ENCODE assay signal across 32 cellular contexts in genomic region chr14:20604291-20604690, GRCh38. TPM values are rescaled to one million over a fixed set of nuclear protein-coding genes. Genes with fewer than 3 reads are reported as not detected.
"Had no signal": no experiment of that assay in that cellular context is flagged by ENCODE, and none has a peak within 500 bp of the region (broad histone marks: within the 10 kb centered on the region; RNA-seq: fewer than 3 reads in every experiment).

No MANE protein-coding gene starts in this region.

- H3K4me1 ChIP-seq: foreskin keratinocyte, parathyroid adenoma, testis, upper lobe of left lung had no signal

- H2AFZ ChIP-seq: hepatocyte, parathyroid adenoma had no signal

- H3K79me2 ChIP-seq: hepatocyte, parathyroid adenoma had no signal

- H3K36me3 ChIP-seq: esophagus muscularis mucosa, gastroesophageal sphincter, heart left ventricle, neutrophil, tibial artery, upper lobe of left lung had no signal

- H3K9ac ChIP-seq: parathyroid adenoma had no signal

- ATAC-seq: foreskin keratinocyte; gastroesophageal sphincter; heart left ventricle; left lobe of liver; mucosa of descending colon; natural killer cell treated with Interleukin-12 subunit alpha and Interleukin-12 subunit beta and Interleukin-15 and Interleukin-18, amount 100 ng/mL, for 72 hours; sciatic nerve; stimulated activated memory B cell treated with anti-CD40 and anti-IgM and Interleukin-4, amounts not matched to agents 10 μg/mL and 1 μg/mL and 100 μg/mL, for 72 hours; stimulated activated naive CD8-positive, alpha-beta T cell treated with anti-CD3 and anti-CD28 coated beads, Interleukin-15, Interleukin-2, amounts not matched to agents 100 U/mL and 50 U/mL, for 24 hours had no signal

- FAIRE-seq: colon, endothelial cell of umbilical vein, kidney had no signal

- H3K27ac ChIP-seq: esophagus muscularis mucosa, foreskin keratinocyte, gastroesophageal sphincter, heart left ventricle, hepatocyte, neutrophil, parathyroid adenoma, testis, tibial artery, upper lobe of left lung had no signal

- H3K4me3 ChIP-seq: esophagus muscularis mucosa, gastroesophageal sphincter, heart left ventricle, hepatocyte, lung, mucosa of descending colon, smooth muscle cell, testis, tibial artery, upper lobe of left lung had no signal

- H3K9me3 ChIP-seq: esophagus muscularis mucosa, gastroesophageal sphincter, heart left ventricle, mucosa of descending colon, neutrophil, testis, tibial artery, upper lobe of left lung had no signal

- H3K27me3 ChIP-seq: esophagus muscularis mucosa, foreskin keratinocyte, gastroesophageal sphincter, heart left ventricle, hepatocyte, neutrophil, testis, tibial artery, upper lobe of left lung had no signal

- DNase-seq: effector CD8-positive, alpha-beta T cell; foreskin keratinocyte; heart left ventricle; kidney; mucosa of descending colon; naive B cell; stimulated activated CD4-positive, alpha-beta T cell treated with anti-CD3 and anti-CD28 coated beads, Interleukin-4, amount 100 ng/mL, for 4 hours; stimulated activated naive CD8-positive, alpha-beta T cell treated with anti-CD3 and anti-CD28 coated beads, Interleukin-15, Interleukin-2, amounts not matched to agents 100 U/mL and 50 U/mL, for 24 hours; substantia nigra; testis; tibial artery; upper lobe of left lung had no signal

- H3K4me2 ChIP-seq: hepatocyte, smooth muscle cell had no signal

RNA-seq across cellular contexts. Expression of gene RNASE12, which starts 13.1 kb away (rescaled TPM):
- total RNA-seq: endothelial cell of umbilical vein; epithelial cell of proximal tubule; esophagus muscularis mucosa; fibroblast of lung; foreskin keratinocyte; gastroesophageal sphincter; heart left ventricle; hepatocyte; kidney; left lobe of liver; liver; lung; mesothelial cell of epicardium; mucosa of descending colon; natural killer cell treated with Interleukin-12 subunit alpha and Interleukin-12 subunit beta and Interleukin-15 and Interleukin-18, amount 100 ng/mL, for 72 hours; neural crest cell; omental fat pad; progenitor cell of endocrine pancreas; sciatic nerve; smooth muscle cell; testis; upper lobe of left lung had no signal
- polyA plus RNA-seq: endothelial cell of umbilical vein, fibroblast of lung, foreskin keratinocyte, heart left ventricle, hepatocyte, liver, lung, smooth muscle cell had no signal

RNA-seq across cellular contexts. Expression of gene RNASE11, which starts 16.5 kb away (rescaled TPM):
- total RNA-seq: endothelial cell of umbilical vein; epithelial cell of proximal tubule; esophagus muscularis mucosa; fibroblast of lung; foreskin keratinocyte; gastroesophageal sphincter; heart left ventricle; hepatocyte; kidney; left lobe of liver; liver; lung; mesothelial cell of epicardium; mucosa of descending colon; natural killer cell treated with Interleukin-12 subunit alpha and Interleukin-12 subunit beta and Interleukin-15 and Interleukin-18, amount 100 ng/mL, for 72 hours; neural crest cell; omental fat pad; progenitor cell of endocrine pancreas; sciatic nerve; smooth muscle cell; upper lobe of left lung had no signal
- polyA plus RNA-seq: endothelial cell of umbilical vein, fibroblast of lung, foreskin keratinocyte, heart left ventricle, hepatocyte, liver, lung, smooth muscle cell had no signal

RNA-seq across cellular contexts. Expression of gene OR6S1, which starts 37.2 kb away (rescaled TPM):
- total RNA-seq: endothelial cell of umbilical vein; epithelial cell of proximal tubule; esophagus muscularis mucosa; fibroblast of lung; foreskin keratinocyte; gastroesophageal sphincter; heart left ventricle; hepatocyte; kidney; left lobe of liver; liver; lung; mesothelial cell of epicardium; mucosa of descending colon; natural killer cell treated with Interleukin-12 subunit alpha and Interleukin-12 subunit beta and Interleukin-15 and Interleukin-18, amount 100 ng/mL, for 72 hours; neural crest cell; omental fat pad; progenitor cell of endocrine pancreas; sciatic nerve; smooth muscle cell; upper lobe of left lung had no signal
- polyA plus RNA-seq: endothelial cell of umbilical vein, fibroblast of lung, foreskin keratinocyte, heart left ventricle, hepatocyte, liver, lung, smooth muscle cell had no signal

RNA-seq across cellular contexts. Expression of gene RNASE9, which starts 43.4 kb away (rescaled TPM):
- total RNA-seq: endothelial cell of umbilical vein; epithelial cell of proximal tubule; esophagus muscularis mucosa; fibroblast of lung; foreskin keratinocyte; heart left ventricle; hepatocyte; kidney; left lobe of liver; liver; lung; mesothelial cell of epicardium; mucosa of descending colon; natural killer cell treated with Interleukin-12 subunit alpha and Interleukin-12 subunit beta and Interleukin-15 and Interleukin-18, amount 100 ng/mL, for 72 hours; neural crest cell; omental fat pad; progenitor cell of endocrine pancreas; sciatic nerve; smooth muscle cell; testis; upper lobe of left lung had no signal
- polyA plus RNA-seq: endothelial cell of umbilical vein, fibroblast of lung, foreskin keratinocyte, heart left ventricle, hepatocyte, liver, lung, smooth muscle cell had no signal
